ENCODE assay signal across 1 cellular context in the genomic region with DNA sequence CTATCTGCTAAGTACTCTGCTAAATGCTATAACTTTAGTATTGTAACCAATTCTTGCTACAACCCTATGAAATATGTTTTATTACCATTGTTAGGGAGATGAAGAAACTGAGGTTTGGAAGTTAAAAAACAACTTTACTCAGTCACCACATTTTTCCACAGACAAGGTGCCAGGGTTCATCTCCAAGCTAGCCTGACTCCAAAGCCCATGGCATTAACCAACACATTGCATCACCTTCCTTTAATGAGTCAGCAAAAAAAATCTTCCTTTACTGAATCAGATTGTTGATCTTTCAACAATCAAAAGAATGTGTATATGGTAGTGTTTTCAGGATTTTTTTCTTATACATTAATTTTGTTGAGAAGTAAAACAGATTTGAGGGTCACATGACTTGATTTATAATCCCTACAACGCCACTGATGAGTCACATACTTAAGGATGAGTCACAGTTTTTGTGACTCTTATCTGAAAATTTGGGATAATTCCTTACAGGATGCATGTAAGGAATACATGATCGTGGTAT.
A peak's percentile ranks its signal among the peaks of the same experiment; 100 is the strongest.
TF ChIP-seq lines count a peak whose summit lies in the region.

No MANE protein-coding gene starts in this region.

TF ChIP-seq in K562, 482 proteins besides CTCF, POLR2A, EP300 and RAD21 (continued from another document and continues in another):
- no peak for TF ChIP-seq RNF2 (IDR thresholded peaks at IDR 0.05)
- no peak for TF ChIP-seq ZFPM2 (CRISPR knock-in tag; IDR thresholded peaks at IDR 0.05)
- TF ChIP-seq ZNF695 (CRISPR knock-in tag; IDR thresholded peaks at IDR 0.05): no peak
- no peak for TF ChIP-seq ZBTB7A (IDR thresholded peaks at IDR 0.05; ENCODE audit: borderline replicate concordance, control insufficient read depth, low read depth, low read length)
- TF ChIP-seq ZBTB5 (IDR thresholded peaks at IDR 0.05): no peak
- peak in 1 of 2 experiments; percentile 80; a peak in 2 of 4 replicates for TF ChIP-seq ZNF639 (CRISPR knock-in tag; conservative IDR thresholded peaks at IDR 0.05 in 1 of 2, IDR thresholded peaks at IDR 0.05 in 1 of 2)
- no peak for TF ChIP-seq PRMT5 (CRISPR knock-in tag; IDR thresholded peaks at IDR 0.05)
- TF ChIP-seq NFIC (IDR thresholded peaks at IDR 0.05): no peak; the same call in 1 of the 2 replicates
- peak; percentile 28; the same call in 1 of the 2 replicates for TF ChIP-seq CREB1 (IDR thresholded peaks at IDR 0.05)
- no peak for TF ChIP-seq CREB1 (CRISPR knock-in tag; IDR thresholded peaks at IDR 0.05)
- TF ChIP-seq GATA2 (CRISPR knock-in tag; IDR thresholded peaks at IDR 0.05): no peak
- no peak for TF ChIP-seq POLR3A (IDR thresholded peaks at IDR 0.05; ENCODE audit: borderline replicate concordance, extremely low read depth, insufficient read depth, insufficient read length)
- no peak for TF ChIP-seq THAP7 (CRISPR knock-in tag; IDR thresholded peaks at IDR 0.05)
- TF ChIP-seq CBFB (CRISPR knock-in tag; IDR thresholded peaks at IDR 0.05): no peak
- no peak for TF ChIP-seq KDM4B (IDR thresholded peaks at IDR 0.05; ENCODE audit: borderline replicate concordance in 2 of 2, low read depth in 1 of 2)
- TF ChIP-seq RBM15 (IDR thresholded peaks at IDR 0.05; ENCODE audit: insufficient read depth, low read length): no peak
- no peak for TF ChIP-seq BDP1 (IDR thresholded peaks at IDR 0.05; ENCODE audit: insufficient read depth, insufficient read length)
- no peak for TF ChIP-seq CBX8 (IDR thresholded peaks at IDR 0.05; ENCODE audit: borderline replicate concordance, extremely low read depth, low read depth, low read length, poor library complexity, severe bottlenecking)
- no peak for TF ChIP-seq PPARD (CRISPR knock-in tag; IDR thresholded peaks at IDR 0.05)
- TF ChIP-seq MEF2A (IDR thresholded peaks at IDR 0.05; ENCODE audit: control insufficient read depth, low read depth, low read length): no peak
- no peak for TF ChIP-seq RERE (CRISPR knock-in tag; IDR thresholded peaks at IDR 0.05; ENCODE audit: borderline replicate concordance)
- TF ChIP-seq DDX20 (tag; IDR thresholded peaks at IDR 0.05; ENCODE audit: low read depth): peak; percentile 64
- TF ChIP-seq FOXP1 (CRISPR knock-in tag; IDR thresholded peaks at IDR 0.05): no peak
- TF ChIP-seq PHF21A (IDR thresholded peaks at IDR 0.05; ENCODE audit: borderline replicate concordance, low read depth): no peak
- TF ChIP-seq, protein P1, sequence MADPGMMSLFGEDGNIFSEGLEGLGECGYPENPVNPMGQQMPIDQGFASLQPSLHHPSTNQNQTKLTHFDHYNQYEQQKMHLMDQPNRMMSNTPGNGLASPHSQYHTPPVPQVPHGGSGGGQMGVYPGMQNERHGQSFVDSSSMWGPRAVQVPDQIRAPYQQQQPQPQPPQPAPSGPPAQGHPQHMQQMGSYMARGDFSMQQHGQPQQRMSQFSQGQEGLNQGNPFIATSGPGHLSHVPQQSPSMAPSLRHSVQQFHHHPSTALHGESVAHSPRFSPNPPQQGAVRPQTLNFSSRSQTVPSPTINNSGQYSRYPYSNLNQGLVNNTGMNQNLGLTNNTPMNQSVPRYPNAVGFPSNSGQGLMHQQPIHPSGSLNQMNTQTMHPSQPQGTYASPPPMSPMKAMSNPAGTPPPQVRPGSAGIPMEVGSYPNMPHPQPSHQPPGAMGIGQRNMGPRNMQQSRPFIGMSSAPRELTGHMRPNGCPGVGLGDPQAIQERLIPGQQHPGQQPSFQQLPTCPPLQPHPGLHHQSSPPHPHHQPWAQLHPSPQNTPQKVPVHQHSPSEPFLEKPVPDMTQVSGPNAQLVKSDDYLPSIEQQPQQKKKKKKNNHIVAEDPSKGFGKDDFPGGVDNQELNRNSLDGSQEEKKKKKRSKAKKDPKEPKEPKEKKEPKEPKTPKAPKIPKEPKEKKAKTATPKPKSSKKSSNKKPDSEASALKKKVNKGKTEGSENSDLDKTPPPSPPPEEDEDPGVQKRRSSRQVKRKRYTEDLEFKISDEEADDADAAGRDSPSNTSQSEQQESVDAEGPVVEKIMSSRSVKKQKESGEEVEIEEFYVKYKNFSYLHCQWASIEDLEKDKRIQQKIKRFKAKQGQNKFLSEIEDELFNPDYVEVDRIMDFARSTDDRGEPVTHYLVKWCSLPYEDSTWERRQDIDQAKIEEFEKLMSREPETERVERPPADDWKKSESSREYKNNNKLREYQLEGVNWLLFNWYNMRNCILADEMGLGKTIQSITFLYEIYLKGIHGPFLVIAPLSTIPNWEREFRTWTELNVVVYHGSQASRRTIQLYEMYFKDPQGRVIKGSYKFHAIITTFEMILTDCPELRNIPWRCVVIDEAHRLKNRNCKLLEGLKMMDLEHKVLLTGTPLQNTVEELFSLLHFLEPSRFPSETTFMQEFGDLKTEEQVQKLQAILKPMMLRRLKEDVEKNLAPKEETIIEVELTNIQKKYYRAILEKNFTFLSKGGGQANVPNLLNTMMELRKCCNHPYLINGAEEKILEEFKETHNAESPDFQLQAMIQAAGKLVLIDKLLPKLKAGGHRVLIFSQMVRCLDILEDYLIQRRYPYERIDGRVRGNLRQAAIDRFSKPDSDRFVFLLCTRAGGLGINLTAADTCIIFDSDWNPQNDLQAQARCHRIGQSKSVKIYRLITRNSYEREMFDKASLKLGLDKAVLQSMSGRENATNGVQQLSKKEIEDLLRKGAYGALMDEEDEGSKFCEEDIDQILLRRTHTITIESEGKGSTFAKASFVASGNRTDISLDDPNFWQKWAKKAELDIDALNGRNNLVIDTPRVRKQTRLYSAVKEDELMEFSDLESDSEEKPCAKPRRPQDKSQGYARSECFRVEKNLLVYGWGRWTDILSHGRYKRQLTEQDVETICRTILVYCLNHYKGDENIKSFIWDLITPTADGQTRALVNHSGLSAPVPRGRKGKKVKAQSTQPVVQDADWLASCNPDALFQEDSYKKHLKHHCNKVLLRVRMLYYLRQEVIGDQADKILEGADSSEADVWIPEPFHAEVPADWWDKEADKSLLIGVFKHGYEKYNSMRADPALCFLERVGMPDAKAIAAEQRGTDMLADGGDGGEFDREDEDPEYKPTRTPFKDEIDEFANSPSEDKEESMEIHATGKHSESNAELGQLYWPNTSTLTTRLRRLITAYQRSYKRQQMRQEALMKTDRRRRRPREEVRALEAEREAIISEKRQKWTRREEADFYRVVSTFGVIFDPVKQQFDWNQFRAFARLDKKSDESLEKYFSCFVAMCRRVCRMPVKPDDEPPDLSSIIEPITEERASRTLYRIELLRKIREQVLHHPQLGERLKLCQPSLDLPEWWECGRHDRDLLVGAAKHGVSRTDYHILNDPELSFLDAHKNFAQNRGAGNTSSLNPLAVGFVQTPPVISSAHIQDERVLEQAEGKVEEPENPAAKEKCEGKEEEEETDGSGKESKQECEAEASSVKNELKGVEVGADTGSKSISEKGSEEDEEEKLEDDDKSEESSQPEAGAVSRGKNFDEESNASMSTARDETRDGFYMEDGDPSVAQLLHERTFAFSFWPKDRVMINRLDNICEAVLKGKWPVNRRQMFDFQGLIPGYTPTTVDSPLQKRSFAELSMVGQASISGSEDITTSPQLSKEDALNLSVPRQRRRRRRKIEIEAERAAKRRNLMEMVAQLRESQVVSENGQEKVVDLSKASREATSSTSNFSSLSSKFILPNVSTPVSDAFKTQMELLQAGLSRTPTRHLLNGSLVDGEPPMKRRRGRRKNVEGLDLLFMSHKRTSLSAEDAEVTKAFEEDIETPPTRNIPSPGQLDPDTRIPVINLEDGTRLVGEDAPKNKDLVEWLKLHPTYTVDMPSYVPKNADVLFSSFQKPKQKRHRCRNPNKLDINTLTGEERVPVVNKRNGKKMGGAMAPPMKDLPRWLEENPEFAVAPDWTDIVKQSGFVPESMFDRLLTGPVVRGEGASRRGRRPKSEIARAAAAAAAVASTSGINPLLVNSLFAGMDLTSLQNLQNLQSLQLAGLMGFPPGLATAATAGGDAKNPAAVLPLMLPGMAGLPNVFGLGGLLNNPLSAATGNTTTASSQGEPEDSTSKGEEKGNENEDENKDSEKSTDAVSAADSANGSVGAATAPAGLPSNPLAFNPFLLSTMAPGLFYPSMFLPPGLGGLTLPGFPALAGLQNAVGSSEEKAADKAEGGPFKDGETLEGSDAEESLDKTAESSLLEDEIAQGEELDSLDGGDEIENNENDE (IDR thresholded peaks at IDR 0.05; ENCODE audit: low read depth, low read length): no peak
- TF ChIP-seq ZMIZ1 (IDR thresholded peaks at IDR 0.05; ENCODE audit: low read depth in 2 of 2, low read length in 2 of 2): no peak
